Comparison of ENCODE assay signal across 30 cellular contexts in genomic region chr3:177122183-177122856, GRCh38.
DNase-seq lines count a peak whose midpoint lies in the region; ATAC-seq and TF ChIP-seq lines count a peak whose summit lies in the region.
"Had no signal": no experiment of that assay in that cellular context is flagged by ENCODE, and none has a peak within 500 bp of the region (broad histone marks: within the 10 kb centered on the region; RNA-seq: fewer than 3 reads in every experiment).

No MANE protein-coding gene starts in this region.

- peaks cover 79% of the 10 kb centered on the region for H3K4me1 Mint-ChIP-seq in central memory CD8-positive, alpha-beta T cell
- peaks cover 68% of the 10 kb centered on the region for H3K4me1 Mint-ChIP-seq in mesothelial cell of epicardium

- H3K27me3 Mint-ChIP-seq in central memory CD8-positive, alpha-beta T cell: no peaks in the 10 kb centered on the region
- H3K27me3 Mint-ChIP-seq in mesothelial cell of epicardium (ENCODE audit: low read depth): no peaks in the 10 kb centered on the region
- H3K27me3 Mint-ChIP-seq: activated CD4-positive, alpha-beta memory T cell treated with anti-CD3 and anti-CD28 coated beads for 36 hours; dendritic cell treated with granulocyte-macrophage colony-stimulating factor and Interleukin-4, amounts not matched to agents 40 ng/mL and 50 ng/mL, for 4 days; naive B cell; type B pancreatic cell had no signal

- in situ Hi-C loops in ACHN (cut with HindIII; ENCODE audit: low pct_ligation_motif_present, low pct_unique_long_range_greater_than_20kb, low sequenced_read_pairs): no loop called here
- in situ Hi-C loops in Caki2 (cut with HindIII; ENCODE audit: low pct_unique_long_range_greater_than_20kb, low sequenced_read_pairs): no loop called here

- H3K9me3 Mint-ChIP-seq in central memory CD8-positive, alpha-beta T cell: no peaks in the 10 kb centered on the region
- no peaks in the 10 kb centered on the region for H3K9me3 Mint-ChIP-seq in mesothelial cell of epicardium
- H3K9me3 Mint-ChIP-seq: activated CD4-positive, alpha-beta memory T cell treated with anti-CD3 and anti-CD28 coated beads for 36 hours; activated naive CD4-positive, alpha-beta T cell treated with anti-CD3 and anti-CD28 coated beads for 36 hours; dendritic cell treated with granulocyte-macrophage colony-stimulating factor and Interleukin-4, amounts not matched to agents 40 ng/mL and 50 ng/mL, for 4 days had no signal

- DNase-seq in ACHN: peak; percentile 58
- peak; percentile 27 for DNase-seq in Caki2 (ENCODE audit: low read depth)
- no peak for DNase-seq in central memory CD8-positive, alpha-beta T cell (ENCODE audit: low spot score in 2 of 2)
- no peak for DNase-seq in mesothelial cell of epicardium (ENCODE audit: low spot score in 2 of 2, unreplicated experiment in 2 of 2)
- DNase-seq in sciatic nerve (ENCODE audit: low spot score): no peak
- no peak for DNase-seq in NCI-H2171 treated with DMSO at 0.1 percent for 48 hours (lab: John Stamatoyannopoulos, UW)
- DNase-seq: activated CD4-positive, alpha-beta memory T cell treated with anti-CD3 and anti-CD28 coated beads for 36 hours; activated CD4-positive, CD25-positive, alpha-beta regulatory T cell; activated CD8-positive, alpha-beta memory T cell treated with anti-CD3 and anti-CD28 coated beads, Interleukin-2, amount 50 U/mL, for 4 hours; activated naive CD4-positive, alpha-beta T cell treated with anti-CD3 and anti-CD28 coated beads for 36 hours; aorta; EL; hippocampal formation; IMR-90; naive B cell; NCI-H1092; NCI-H1694 treated with DMSO at 0.1 percent for 48 hours; NCI-H2171; NCI-H510A treated with DMSO at 0.1 percent for 48 hours; NK-92 treated with Interleukin-12 subunit alpha and Interleukin-12 subunit beta, amount 100 ng/mL, for 24 hours; nucleus accumbens; PC-9; SHP77 treated with DMSO at 0.1 percent for 48 hours; stimulated activated CD4-positive, alpha-beta T cell treated with anti-CD3 and anti-CD28 coated beads, Interleukin-2, amount 100 ng/mL, for 24 hours had no signal

- peak overlapping the region; percentile 51 for H3K27ac Mint-ChIP-seq in central memory CD8-positive, alpha-beta T cell (ENCODE audit: low read depth)
- H3K27ac Mint-ChIP-seq in mesothelial cell of epicardium: peak overlapping the region; percentile 75
- H3K27ac Mint-ChIP-seq: activated CD4-positive, alpha-beta memory T cell treated with anti-CD3 and anti-CD28 coated beads for 36 hours; activated naive CD4-positive, alpha-beta T cell treated with anti-CD3 and anti-CD28 coated beads for 36 hours; activated T-helper 1 cell treated with anti-CD3 and anti-CD28 coated beads, Interleukin-12 subunit alpha, Interleukin-12 subunit beta, Interleukin-2, Interleukin-4 antibody, amounts not matched to agents 30 ng/mL and 10 ng/mL and 1 ng/mL, durations not matched to agents 14 hours and 24 hours and 36 hours; dendritic cell treated with granulocyte-macrophage colony-stimulating factor and Interleukin-4, amounts not matched to agents 40 ng/mL and 50 ng/mL, for 4 days; type B pancreatic cell had no signal

- TF ChIP-seq CTCF in mesothelial cell of epicardium (IDR thresholded peaks at IDR 0.05; ENCODE audit: unreplicated experiment): no peak

- intact Hi-C loops in sciatic nerve (cut with DNase I): no loop called here

- no peak for ATAC-seq in central memory CD8-positive, alpha-beta T cell (replicated peaks; ENCODE audit: extremely low read depth, poor library complexity, severe bottlenecking)
- no peak for ATAC-seq in SK-N-SH treated with all-trans-retinoic acid at 6 μM for 48 hours
- no peak for ATAC-seq in HG02885 (IDR thresholded peaks at IDR 0.05; ENCODE audit: poor library complexity, unreplicated experiment)
- ATAC-seq in sciatic nerve: no peak
- ATAC-seq: left lobe of liver had no signal

- no peaks in the 10 kb centered on the region for H3K36me3 Mint-ChIP-seq in central memory CD8-positive, alpha-beta T cell (ENCODE audit: insufficient read depth)
- no peaks in the 10 kb centered on the region for H3K36me3 Mint-ChIP-seq in mesothelial cell of epicardium

- no peak overlapping the region for H3K4me3 Mint-ChIP-seq in central memory CD8-positive, alpha-beta T cell
- no peak overlapping the region for H3K4me3 Mint-ChIP-seq in mesothelial cell of epicardium
- H3K4me3 Mint-ChIP-seq: activated CD4-positive, alpha-beta memory T cell treated with anti-CD3 and anti-CD28 coated beads for 36 hours; activated naive CD4-positive, alpha-beta T cell treated with anti-CD3 and anti-CD28 coated beads for 36 hours; activated T-helper 1 cell treated with anti-CD3 and anti-CD28 coated beads, Interleukin-12 subunit alpha, Interleukin-12 subunit beta, Interleukin-2, Interleukin-4 antibody, amounts not matched to agents 30 ng/mL and 10 ng/mL and 1 ng/mL, durations not matched to agents 14 hours and 24 hours and 36 hours; dendritic cell treated with granulocyte-macrophage colony-stimulating factor and Interleukin-4, amounts not matched to agents 40 ng/mL and 50 ng/mL, for 4 days; naive B cell; type B pancreatic cell had no signal

TF ChIP-seq in SK-N-SH treated with all-trans-retinoic acid at 6 μM for 48 hours, 23 proteins besides CTCF, POLR2A, EP300 and RAD21:
- no peak for TF ChIP-seq ZNF565 (CRISPR knock-in tag; conservative IDR thresholded peaks at IDR 0.05; ENCODE audit: low read depth)

Comparison
In these comparisons a context has a peak if more than half of its experiments do, and no peak if none do; other contexts are left out.
1. DNase-seq: peak in ACHN (single experiment) and Caki2 (single experiment); none in central memory CD8-positive, alpha-beta T cell (0 of 2), mesothelial cell of epicardium (0 of 2), sciatic nerve (single experiment) and NCI-H2171 treated with DMSO at 0.1 percent for 48 hours (single experiment).